In genomic region chr12:109934026-109934425, GRCh38 we compare ENCODE assay signal across 10 cellular contexts. TPM values are rescaled to one million over a fixed set of nuclear protein-coding genes. Genes with fewer than 3 reads are reported as not detected.
A peak's percentile ranks its signal among the peaks of the same experiment; 100 is the strongest.
DNase-seq lines count a peak whose midpoint lies in the region; ATAC-seq and TF ChIP-seq lines count a peak whose summit lies in the region.
"Had no signal": no experiment of that assay in that cellular context is flagged by ENCODE, and none has a peak within 500 bp of the region (broad histone marks: within the 10 kb centered on the region; RNA-seq: fewer than 3 reads in every experiment).

No MANE protein-coding gene starts in this region.

- H3K4me3 ChIP-seq in fibroblast of mammary gland (ENCODE audit: control insufficient read depth, low read depth, low read length): no peak overlapping the region

- no peak for ATAC-seq in GM18517 (IDR thresholded peaks at IDR 0.05; ENCODE audit: unreplicated experiment)

- in situ Hi-C loops in SK-MEL-5 (cut with HindIII; ENCODE audit: low pct_unique_long_range_greater_than_20kb, low sequenced_read_pairs): no loop called here

- peak; percentile 15 for DNase-seq in stimulated activated CD4-positive, alpha-beta T cell treated with anti-CD3 and anti-CD28 coated beads, Interleukin-4, amount 100 ng/mL, for 24 hours
- DNase-seq in stimulated activated CD4-positive, alpha-beta T cell treated with anti-CD3 and anti-CD28 coated beads, Interleukin-2, amount 100 ng/mL, for 48 hours: no peak
- DNase-seq in SK-MEL-5 (ENCODE audit: low read depth, low spot score) (peak; percentile 57), fibroblast of mammary gland (ENCODE audit: low read depth) (no peak), foreskin melanocyte (no peak), DMS79 treated with DMSO at 0.1 percent for 48 hours (lab: John Stamatoyannopoulos, UW) (no peak), DMS79 (lab: John Stamatoyannopoulos, UW) (no peak)
- DNase-seq: activated CD8-positive, alpha-beta memory T cell treated with anti-CD3 and anti-CD28 coated beads for 24 hours; effector CD8-positive, alpha-beta T cell had no signal

- TF ChIP-seq CTCF in fibroblast of mammary gland (conservative IDR thresholded peaks at IDR 0.05; ENCODE audit: control insufficient read depth, insufficient read depth, low read depth, low read length): peak; percentile 46

RNA-seq across cellular contexts. Expression of gene TCHP, which starts 34.0 kb away (rescaled TPM):
- total RNA-seq in SK-MEL-5 (2014; rRNA removed; shearing (Covaris generic)): 12.0 and 13.0 TPM in 2 replicates
- 41.8 and 47.4 TPM in 2 replicates for polyA plus RNA-seq in SK-MEL-5 (2015; cell fraction: cytosol; rRNA removed)
- 38.9 and 61.6 TPM in 2 replicates for polyA plus RNA-seq in SK-MEL-5 (2015; cell fraction: nucleus; rRNA removed)

RNA-seq across cellular contexts. Expression of gene GLTP, which starts 53.7 kb away (rescaled TPM):
- 31.3 and 35.4 TPM in 2 replicates for total RNA-seq in SK-MEL-5 (2014; rRNA removed; shearing (Covaris generic))
- polyA plus RNA-seq in SK-MEL-5 (2015; cell fraction: cytosol; rRNA removed): 25.1 and 28.3 TPM in 2 replicates
- 1.1 and 3.2 TPM in 2 replicates for polyA plus RNA-seq in SK-MEL-5 (2015; cell fraction: nucleus; rRNA removed)

Comparison
In these comparisons a context has a peak if more than half of its experiments do, and no peak if none do; other contexts are left out.
1. DNase-seq: peak in stimulated activated CD4-positive, alpha-beta T cell treated with anti-CD3 and anti-CD28 coated beads, Interleukin-4, amount 100 ng/mL, for 24 hours (single experiment) and SK-MEL-5 (single experiment); none in stimulated activated CD4-positive, alpha-beta T cell treated with anti-CD3 and anti-CD28 coated beads, Interleukin-2, amount 100 ng/mL, for 48 hours (0 of 2), fibroblast of mammary gland (single experiment), foreskin melanocyte (single experiment), DMS79 treated with DMSO at 0.1 percent for 48 hours (single experiment) and DMS79 (single experiment).